Comparison of ENCODE assay signal across 10 cellular contexts in the genomic region with DNA sequence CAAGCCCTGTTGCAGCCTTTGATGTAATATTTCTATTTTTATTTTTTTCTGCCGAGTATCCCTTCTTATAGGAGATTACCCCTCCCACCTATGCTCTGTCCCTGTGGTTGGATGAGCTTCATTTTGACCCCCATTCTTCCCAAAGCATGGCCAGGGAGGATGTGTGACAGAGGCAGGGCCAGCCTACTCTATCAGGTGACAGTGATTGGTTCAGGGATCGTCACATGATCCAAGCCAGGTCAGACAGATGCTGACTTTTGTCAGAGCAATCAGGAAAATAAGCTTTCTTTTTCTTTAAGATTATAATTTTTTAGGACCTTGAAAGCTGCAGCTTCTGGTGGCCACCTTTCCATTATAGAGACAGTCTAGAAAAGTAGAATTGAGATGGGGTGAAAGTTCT.
"Had no signal": no experiment of that assay in that cellular context is flagged by ENCODE, and none has a peak within 500 bp of the region (broad histone marks: within the 10 kb centered on the region; RNA-seq: fewer than 3 reads in every experiment).

No MANE protein-coding gene starts in this region.

- H3K9ac ChIP-seq: GM23248 had no signal

- H3K4me3 Mint-ChIP-seq: H9, IgD-negative memory B cell had no signal

- ATAC-seq: HepG2, K562 had no signal

- H3K27ac ChIP-seq: GM23248, HL-60 had no signal

- H3K27me3 Mint-ChIP-seq: IgD-negative memory B cell had no signal

- H3K9me3 Mint-ChIP-seq: H9 had no signal

- H3K27ac Mint-ChIP-seq: H9, IgD-negative memory B cell had no signal

- DNase-seq: GM23248, GOT3, H9, HCEC 1CT, KG1 had no signal

- H3K4me3 ChIP-seq: GM23248, K562 had no signal

- H2AFZ ChIP-seq: GM23248 had no signal

- H3K4me1 Mint-ChIP-seq: IgD-negative memory B cell had no signal

- FAIRE-seq: H54, HepG2, K562 had no signal
